ENCODE assay signal across 9 cellular contexts in the genomic region with DNA sequence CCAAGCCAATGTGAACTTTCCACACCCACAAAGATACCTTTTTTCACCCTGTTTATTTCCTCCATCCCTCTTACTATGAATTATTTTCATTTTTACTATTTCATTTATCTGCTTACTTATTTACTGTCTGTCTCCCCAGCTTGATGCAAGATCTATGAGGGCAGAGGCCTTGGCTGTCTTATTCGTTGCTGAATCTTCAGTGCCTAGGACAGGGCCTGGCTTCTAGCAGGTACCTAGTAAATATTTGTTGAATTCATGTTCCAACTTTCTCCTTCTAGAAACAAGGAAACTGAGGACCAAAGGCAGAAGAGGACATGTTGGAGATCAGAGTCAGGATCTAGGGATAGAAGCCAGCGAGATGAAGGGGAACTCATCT. TPM values are rescaled to one million over a fixed set of nuclear protein-coding genes. Genes with fewer than 3 reads are reported as not detected.
DNase-seq lines count a peak whose midpoint lies in the region; ATAC-seq and TF ChIP-seq lines count a peak whose summit lies in the region.
"Had no signal": no experiment of that assay in that cellular context is flagged by ENCODE, and none has a peak within 500 bp of the region (broad histone marks: within the 10 kb centered on the region; RNA-seq: fewer than 3 reads in every experiment).

No MANE protein-coding gene starts in this region.

- peaks cover 4 to 19% of the 10 kb centered on the region in 2 experiments; a peak in 2 of 4 replicates for H3K4me1 ChIP-seq in HCT116 (ENCODE audit: control insufficient read depth in 1 of 2, insufficient read depth in 2 of 2, low read length in 2 of 2)

- intact Hi-C loops in HCT116 (cut with micrococcal nuclease) (no loop called here), natural killer cell (cut with micrococcal nuclease) (loop anchor here (1.0 kb wide), 1 partner anchor 11 kb away; the partner anchor contains the start of gene CIZ1)

- H3K4me2 ChIP-seq in HCT116 (ENCODE audit: low read length), result peak overlapping the region; percentile 85

- no peaks in the 10 kb centered on the region for H3K9me3 ChIP-seq in HCT116 (ENCODE audit: control insufficient read depth in 1 of 2, insufficient read depth in 1 of 2, low read depth in 1 of 2, low read length in 2 of 2)

- no peaks in the 10 kb centered on the region for H4K20me1 ChIP-seq in HCT116 (ENCODE audit: insufficient read depth)

- H3K4me1 Mint-ChIP-seq in activated naive CD8-positive, alpha-beta T cell treated with anti-CD3 and anti-CD28 coated beads, Interleukin-2, amount 50 U/mL, for 24 hours, result peaks cover 24% of the 10 kb centered on the region
- peaks cover 5 to 8% of the 10 kb centered on the region in 2 donors for H3K4me1 Mint-ChIP-seq in natural killer cell

- no peak for ATAC-seq in HCT116
- no peak for ATAC-seq in activated naive CD8-positive, alpha-beta T cell treated with anti-CD3 and anti-CD28 coated beads, Interleukin-2, amount 50 U/mL, for 24 hours
- no peak for ATAC-seq in natural killer cell
- ATAC-seq in GM21360 (IDR thresholded peaks at IDR 0.05; ENCODE audit: unreplicated experiment), result no peak

- no peaks in the 10 kb centered on the region for H3K9me3 Mint-ChIP-seq in activated naive CD8-positive, alpha-beta T cell treated with anti-CD3 and anti-CD28 coated beads, Interleukin-2, amount 50 U/mL, for 24 hours
- H3K9me3 Mint-ChIP-seq in natural killer cell, result no peaks in the 10 kb centered on the region

- H3K79me2 ChIP-seq in HCT116 (ENCODE audit: insufficient read depth, low read length), result no peaks in the 10 kb centered on the region

- no peaks in the 10 kb centered on the region for H3K36me3 Mint-ChIP-seq in activated naive CD8-positive, alpha-beta T cell treated with anti-CD3 and anti-CD28 coated beads, Interleukin-2, amount 50 U/mL, for 24 hours (ENCODE audit: low read depth)
- no peaks in the 10 kb centered on the region for H3K36me3 Mint-ChIP-seq in natural killer cell

- H2AFZ ChIP-seq in HCT116 (ENCODE audit: low read depth, low read length, poor library complexity, severe bottlenecking), result peak overlapping the region; percentile 28

- no peak for TF ChIP-seq CTCF in AG10803 (conservative IDR thresholded peaks at IDR 0.05; ENCODE audit: low read length)
- no peak for TF ChIP-seq CTCF in HCT116 (IDR thresholded peaks at IDR 0.05 in 2 of 3, conservative IDR thresholded peaks at IDR 0.05 in 1 of 3; ENCODE audit: borderline replicate concordance in 1 of 3, insufficient read depth in 1 of 3, low read depth in 2 of 3, low read length in 2 of 3)
- no peak for TF ChIP-seq CTCF in natural killer cell (IDR thresholded peaks at IDR 0.05)

- H3K27ac Mint-ChIP-seq in activated naive CD8-positive, alpha-beta T cell treated with anti-CD3 and anti-CD28 coated beads, Interleukin-2, amount 50 U/mL, for 24 hours, result peak overlapping the region; percentile 59
- H3K27ac Mint-ChIP-seq in natural killer cell, result peak overlapping the region in 1 of 2 donors; percentile 39

- H3K4me3 ChIP-seq in AG10803 (ENCODE audit: low read length), result peak overlapping the region; percentile 38
- H3K4me3 ChIP-seq in HCT116 (replicated peaks in 1 of 2; ENCODE audit: low read depth in 1 of 2, low read length in 2 of 2), result 0 out of 4 replicates have a peak overlapping the region, but pooled peaks of 1 of the 2 experiments have one; percentile 66

- no TSS peak for BruUV-seq in HCT116 (replicated peaks; lab: Mats Ljungman, UMichigan)

- H3K27me3 ChIP-seq in HCT116 (ENCODE audit: insufficient read depth, low read length), result no peaks in the 10 kb centered on the region

- no peaks in the 10 kb centered on the region for H3K9me2 ChIP-seq in HCT116 (ENCODE audit: insufficient read depth)

- no peak for TF ChIP-seq POLR2A in HCT116 (IDR thresholded peaks at IDR 0.05; ENCODE audit: borderline replicate concordance, extremely low read depth, insufficient read depth, insufficient read length)

- no peak for TF ChIP-seq RAD21 in HCT116 (IDR thresholded peaks at IDR 0.05; ENCODE audit: low read depth)

- H3K27ac ChIP-seq in HCT116 (ENCODE audit: low read depth, low read length), result no peak overlapping the region

- peak overlapping the region; percentile 53 for H3K4me3 Mint-ChIP-seq in activated naive CD8-positive, alpha-beta T cell treated with anti-CD3 and anti-CD28 coated beads, Interleukin-2, amount 50 U/mL, for 24 hours
- H3K4me3 Mint-ChIP-seq in natural killer cell, result peak overlapping the region; percentile 73

- RAD21 ChIA-PET in HCT116 (lab: Charles Lee; ENCODE audit: low non-redundant PET in 1 of 2, low total read pairs in 2 of 2, uncharacterized antibody in 2 of 2, unreplicated experiment in 2 of 2), result no interaction called here

- CTCF ChIA-PET in HCT116 (lab: Charles Lee), result no interaction called here

- no peak overlapping the region for H3K9ac ChIP-seq in HCT116 (ENCODE audit: low read length)

- H3K36me3 ChIP-seq in HCT116 (ENCODE audit: control insufficient read depth in 1 of 2, insufficient read depth in 2 of 2, low read length in 2 of 2), result no peaks in the 10 kb centered on the region

- H3K27me3 Mint-ChIP-seq in activated naive CD8-positive, alpha-beta T cell treated with anti-CD3 and anti-CD28 coated beads, Interleukin-2, amount 50 U/mL, for 24 hours, result peaks cover 11% of the 10 kb centered on the region
- H3K27me3 Mint-ChIP-seq in natural killer cell (ENCODE audit: low read depth in 2 of 2), result peaks cover 14 to 22% of the 10 kb centered on the region in 2 donors

- no peak for DNase-seq in AG10803 (ENCODE audit: low read depth)
- no peak for DNase-seq in HCT116 (ENCODE audit: low read depth, low spot score)
- DNase-seq in activated naive CD8-positive, alpha-beta T cell treated with anti-CD3 and anti-CD28 coated beads, Interleukin-2, amount 50 U/mL, for 24 hours, result no peak
- DNase-seq in natural killer cell, result no peak
- no peak for DNase-seq in NCI-H2171 (lab: John Stamatoyannopoulos, UW)
- no peak for DNase-seq in HCEC 1CT
- no peak for DNase-seq in NCI-H187 treated with DMSO at 0.1 percent for 48 hours (lab: John Stamatoyannopoulos, UW)

- POLR2A ChIA-PET in HCT116 (lab: Charles Lee), result no interaction called here

TF ChIP-seq in HCT116, 20 proteins besides CTCF, POLR2A, EP300 and RAD21:
- TF ChIP-seq FOSL1 (IDR thresholded peaks at IDR 0.05; ENCODE audit: low read depth) (no peak), SIN3A (IDR thresholded peaks at IDR 0.05; ENCODE audit: low read depth) (no peak), ATF3 (IDR thresholded peaks at IDR 0.05) (no peak)

RNA-seq across cellular contexts. Expression of gene DNM1, which starts 0.5 kb away (rescaled TPM):
- total RNA-seq in HCT116 (2021; ENCODE audit: unreplicated experiment) (12.0 TPM), natural killer cell (1 to 10 TPM; 1.4 to 8.1 (median 2.6) TPM)
- polyA plus RNA-seq in HCT116 (2012), result 10.3 and 11.1 TPM in 2 replicates

RNA-seq across cellular contexts. Expression of gene CIZ1, which starts 11.3 kb away (rescaled TPM):
- total RNA-seq in HCT116 (2021; ENCODE audit: unreplicated experiment) (144 TPM), natural killer cell (100 to 1,000 TPM; 152 to 165 (median 159) TPM)
- polyA plus RNA-seq in HCT116 (2012), result 132 and 147 TPM in 2 replicates

RNA-seq across cellular contexts. Expression of gene BBLN, which starts 42.6 kb away (rescaled TPM):
- 119 TPM for total RNA-seq in HCT116 (2021; ENCODE audit: unreplicated experiment)
- 113 and 131 TPM in 2 replicates for polyA plus RNA-seq in HCT116 (2012)
- total RNA-seq in natural killer cell, result 10 to 100 TPM; 61.8 to 74.0 (median 69.3) TPM

RNA-seq across cellular contexts. Expression of gene LCN2, which starts 53.4 kb away (rescaled TPM):
- 9.2 TPM for total RNA-seq in HCT116 (2021; ENCODE audit: unreplicated experiment)
- 99.1 and 318 TPM in 2 replicates for polyA plus RNA-seq in HCT116 (2012)
- total RNA-seq in natural killer cell, result under 1 TPM in 2 of 3 donors, not detected in 1; 0.82 to 0.99 TPM
- total RNA-seq: fibroblast of villous mesenchyme had no signal
